In genomic region chr6:27825025-27825823, GRCh38 we compare ENCODE assay signal across 8 cellular contexts.
DNase-seq lines count a peak whose midpoint lies in the region; ATAC-seq and TF ChIP-seq lines count a peak whose summit lies in the region.

No MANE protein-coding gene starts in this region.

- peaks cover 5 to 23% (median 9%) of the 10 kb centered on the region in 3 donors for H3K27me3 ChIP-seq in skeletal muscle tissue (ENCODE audit: control insufficient read depth in 3 of 3, insufficient read depth in 3 of 3, low read length in 3 of 3)

- H3K4me1 Mint-ChIP-seq in CD14-positive monocyte = peaks cover 30% of the 10 kb centered on the region
- H3K4me1 Mint-ChIP-seq in HFFc6 (ENCODE audit: low read depth) = peaks cover 41% of the 10 kb centered on the region

- no peak overlapping the region for H3K9ac ChIP-seq in skeletal muscle tissue (ENCODE audit: low read depth in 1 of 3, low read length in 3 of 3)

- H3K4me3 Mint-ChIP-seq in CD14-positive monocyte (peak overlapping the region; percentile 84 to 93), HFFc6 (peak overlapping the region; percentile 98)

- H3K36me3 Mint-ChIP-seq in CD14-positive monocyte = no peaks in the 10 kb centered on the region
- H3K36me3 Mint-ChIP-seq in HFFc6 (ENCODE audit: low read depth) = no peaks in the 10 kb centered on the region

- DNase-seq in CD14-positive monocyte (ENCODE audit: low spot score) (no peak), HFFc6 (no peak), fibroblast of mammary gland (ENCODE audit: low read depth) (peak; percentile 34), iPS-NIHi7 (ENCODE audit: extremely low spot score) (no peak), anterior cingulate cortex (lab: John Stamatoyannopoulos, UW) (no peak)
- no peak for DNase-seq in stimulated activated CD4-positive, alpha-beta T cell treated with anti-CD3 and anti-CD28 coated beads, Interleukin-15, amount 100 ng/mL, for 24 hours

- H3K27ac ChIP-seq in skeletal muscle tissue (ENCODE audit: low read depth, low read length) = peak overlapping the region; percentile 75

- H3K9me3 Mint-ChIP-seq in CD14-positive monocyte (no peaks in the 10 kb centered on the region), HFFc6 (no peaks in the 10 kb centered on the region)

- TF ChIP-seq CTCF in CD14-positive monocyte (IDR thresholded peaks at IDR 0.05) (no peak), HFFc6 (IDR thresholded peaks at IDR 0.05) (no peak), fibroblast of mammary gland (conservative IDR thresholded peaks at IDR 0.05; ENCODE audit: control insufficient read depth, insufficient read depth, low read depth, low read length) (no peak)

- intact Hi-C loops in CD14-positive monocyte (cut with micrococcal nuclease) = no loop called here

- no peaks in the 10 kb centered on the region for H3K9me3 ChIP-seq in skeletal muscle tissue (ENCODE audit: control insufficient read depth in 3 of 3, low read length in 3 of 3)

- H3K4me3 ChIP-seq in fibroblast of mammary gland (ENCODE audit: control insufficient read depth, low read depth, low read length) (peak overlapping the region; percentile 80), skeletal muscle tissue (ENCODE audit: low read length in 3 of 3) (peak overlapping the region in 1 of 3 donors; percentile 72)

- no peaks in the 10 kb centered on the region for H3K27me3 Mint-ChIP-seq in CD14-positive monocyte (ENCODE audit: low read depth in 3 of 3)
- peaks cover 5% of the 10 kb centered on the region; the same call in 1 of the 2 replicates for H3K27me3 Mint-ChIP-seq in HFFc6 (ENCODE audit: insufficient read depth)

- peak overlapping the region; percentile 85 to 92 (median 89) for H3K27ac Mint-ChIP-seq in CD14-positive monocyte
- peak overlapping the region; percentile 99 for H3K27ac Mint-ChIP-seq in HFFc6

- H3K36me3 ChIP-seq in skeletal muscle tissue (ENCODE audit: control insufficient read depth in 3 of 3, insufficient read depth in 3 of 3, low read length in 3 of 3) = no peaks in the 10 kb centered on the region

- no peaks in the 10 kb centered on the region for H3K4me1 ChIP-seq in skeletal muscle tissue (ENCODE audit: control insufficient read depth in 3 of 3, insufficient read depth in 3 of 3, low read length in 3 of 3)

- peak; percentile 2 for ATAC-seq in SK-N-SH treated with all-trans-retinoic acid at 6 μM for 48 hours

TF ChIP-seq in SK-N-SH treated with all-trans-retinoic acid at 6 μM for 48 hours, 23 proteins besides CTCF, POLR2A, EP300 and RAD21:
- TF ChIP-seq CSRNP3 (CRISPR knock-in tag; IDR thresholded peaks at IDR 0.05) (peak; percentile 52; the same call in 1 of the 2 replicates), GLIS3 (CRISPR knock-in tag; IDR thresholded peaks at IDR 0.05) (no peak), ESRRG (CRISPR knock-in tag; IDR thresholded peaks at IDR 0.05) (0 out of 2 replicates have a peak, but pooled peaks have one; percentile 22)
TF ChIP-seq in SK-N-SH treated with all-trans-retinoic acid at 6 μM for 48 hours: peak in this region for 2.
